In the genomic region with DNA sequence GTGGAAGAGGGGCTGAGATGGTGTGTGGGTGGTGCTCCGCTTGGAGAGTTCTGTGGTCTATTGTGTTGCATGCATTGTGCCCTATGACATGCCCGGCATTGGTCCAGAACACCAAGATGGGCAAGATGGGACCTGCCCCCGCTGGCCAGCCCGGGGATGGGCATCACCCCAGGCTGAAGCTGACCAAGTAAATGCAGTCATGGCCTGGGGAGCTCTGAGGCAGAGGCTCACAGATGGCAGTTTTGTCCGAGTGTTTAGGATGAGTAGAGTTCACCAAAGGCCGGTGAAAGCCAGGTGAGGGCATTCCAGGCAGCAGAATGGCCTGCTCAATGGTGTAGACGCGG, we compare ENCODE assay signal across 6 cellular contexts. TPM values are rescaled to one million over a fixed set of nuclear protein-coding genes. Genes with fewer than 3 reads are reported as not detected.
A peak's percentile ranks its signal among the peaks of the same experiment; 100 is the strongest.
DNase-seq lines count a peak whose midpoint lies in the region; ATAC-seq and TF ChIP-seq lines count a peak whose summit lies in the region.
"Not testable (repeated sequence)": the region's sequence is repeated elsewhere in the genome, so short reads cannot be mapped to it uniquely, and the experiment has no call there.

No MANE protein-coding gene starts in this region.

- peaks cover 16% of the 10 kb centered on the region for H3K27me3 Mint-ChIP-seq in HFFc6 (ENCODE audit: insufficient read depth)
- H3K27me3 Mint-ChIP-seq in WTC11 (ENCODE audit: low read depth); osteocyte (ENCODE audit: unreplicated experiment): not testable (repeated sequence)

- H3K27ac ChIP-seq in dorsolateral prefrontal cortex, result peak overlapping the region in 55 of 59 donors; percentile 34 to 92 (median 86)
- peak overlapping the region; percentile 68 to 85 for H3K27ac ChIP-seq in tibial artery

- ATAC-seq in WTC11, result not testable (repeated sequence)

- not testable (repeated sequence) for TF ChIP-seq CTCF in HFFc6 (IDR thresholded peaks at IDR 0.05); WTC11 (IDR thresholded peaks at IDR 0.05); dorsolateral prefrontal cortex (IDR thresholded peaks at IDR 0.05 in 54 of 56, conservative IDR thresholded peaks at IDR 0.05 in 2 of 56; ENCODE audit: low read depth in 1 of 56, partially characterized antibody in 56 of 56); osteocyte (IDR thresholded peaks at IDR 0.05); tibial artery (IDR thresholded peaks at IDR 0.05)

- POLR2A ChIA-PET in WTC11 (lab: Charles Lee), result interaction anchor here (0.6 to 1.0 kb wide), 2 partner anchors 23 to 71 kb away, joined by 3 to 4 read pairs; no protein-coding TSS in a partner anchor

- H3K4me1 Mint-ChIP-seq in HFFc6 (ENCODE audit: low read depth) (peaks cover 35% of the 10 kb centered on the region), WTC11 (peaks cover 20% of the 10 kb centered on the region), osteocyte (ENCODE audit: unreplicated experiment) (peaks cover 39% of the 10 kb centered on the region)

- not testable (repeated sequence) for H3K27me3 ChIP-seq in dorsolateral prefrontal cortex, tibial artery

- H3K9me3 Mint-ChIP-seq in HFFc6; WTC11; osteocyte (ENCODE audit: unreplicated experiment): not testable (repeated sequence)

- not testable (repeated sequence) for H3K9me3 ChIP-seq in tibial artery

- H3K4me3 ChIP-seq in dorsolateral prefrontal cortex, tibial artery: not testable (repeated sequence)

- intact Hi-C loops in dorsolateral prefrontal cortex (cut with DNase I) (loop anchor here (5.0 kb wide), 3 partner anchors 40 to 130 kb away; partner anchors contain the start of genes ARHGAP23 (in 1 of the 2) and SOCS7 (in 1 of the 2)), tibial artery (cut with DNase I; ENCODE audit: low total_unique reads) (loop anchor here (10.0 kb wide), 1 partner anchor 128 kb away; the partner anchor contains the start of gene SOCS7)

- peaks cover 23 to 56% (median 55%) of the 10 kb centered on the region in 3 donors for H3K36me3 ChIP-seq in tibial artery

- peaks cover 23% of the 10 kb centered on the region for H3K36me3 Mint-ChIP-seq in HFFc6 (ENCODE audit: low read depth)
- H3K36me3 Mint-ChIP-seq in WTC11, result peaks cover 25% of the 10 kb centered on the region
- peaks cover 33% of the 10 kb centered on the region for H3K36me3 Mint-ChIP-seq in osteocyte (ENCODE audit: unreplicated experiment)

- DNase-seq in HFFc6; WTC11 (ENCODE audit: low spot score); dorsolateral prefrontal cortex; osteocyte (ENCODE audit: extremely low spot score, unreplicated experiment); tibial artery: not testable (repeated sequence)
- peak; percentile 46 for DNase-seq in islet precursor cell

- CTCF ChIA-PET in WTC11 (lab: Charles Lee), result interaction anchor here (1.2 to 1.5 kb wide), 2 partner anchors 27 to 39 kb away, joined by 4 to 6 read pairs; no protein-coding TSS in a partner anchor

- not testable (repeated sequence) for H3K4me3 Mint-ChIP-seq in HFFc6, WTC11
- peak overlapping the region; percentile 35 for H3K4me3 Mint-ChIP-seq in osteocyte (ENCODE audit: unreplicated experiment)

- peaks cover 0 to 46% (median 25%) of the 10 kb centered on the region in 4 donors for H3K4me1 ChIP-seq in tibial artery

- H3K27ac Mint-ChIP-seq in HFFc6, result peak overlapping the region; percentile 61
- H3K27ac Mint-ChIP-seq in WTC11, result peak overlapping the region; percentile 79; the same call in 1 of the 2 replicates
- peak overlapping the region; percentile 71 for H3K27ac Mint-ChIP-seq in osteocyte (ENCODE audit: unreplicated experiment)

RNA-seq across cellular contexts. Expression of gene ARHGAP23, which starts 54.4 kb away (rescaled TPM):
- total RNA-seq in HFFc6 (2021; fragmentation: NEBNext Ultra II Directional; extraction: Animal tissue kit (Norgen Biotek cat#: 25700)), result 100 to 1,000 TPM; 206 to 231 (median 224) TPM
- total RNA-seq in WTC11 (2021) (49.1 to 66.0 TPM (median 56.6 TPM) in 3 replicates), dorsolateral prefrontal cortex (100 to 1,000 TPM in 109 of 120 experiments, 10 to 100 TPM in 11; 93.2 to 496 (median 159) TPM), osteocyte (165 and 177 TPM in 2 replicates)
